31 cellular contexts compared by ENCODE assay signal in genomic region chr6:10396775-10397174, GRCh38. TPM values are rescaled to one million over a fixed set of nuclear protein-coding genes. Genes with fewer than 3 reads are reported as not detected.
"Had no signal": no experiment of that assay in that cellular context is flagged by ENCODE, and none has a peak within 500 bp of the region (broad histone marks: within the 10 kb centered on the region; RNA-seq: fewer than 3 reads in every experiment).

No MANE protein-coding gene starts in this region.

- DNase-seq: activated CD4-positive, alpha-beta T cell treated with anti-CD3 and anti-CD28 coated beads for 48 hours; activated CD4-positive, alpha-beta T cell treated with anti-CD3 and anti-CD28 coated beads, Interleukin-2, amount 50 U/mL, for 48 hours; activated CD8-positive, alpha-beta memory T cell treated with anti-CD3 and anti-CD28 coated beads for 24 hours; activated effector memory CD4-positive, alpha-beta T cell treated with Interleukin-2 at 50 U/mL for 16 hours; activated naive CD4-positive, alpha-beta T cell treated with anti-CD3 and anti-CD28 coated beads for 36 hours; activated naive CD8-positive, alpha-beta T cell treated with anti-CD3 and anti-CD28 coated beads for 36 hours; adrenal gland; aorta; body of pancreas; colonic mucosa; effector CD8-positive, alpha-beta T cell; head of caudate nucleus; hippocampal formation; kidney; left colon; mammary epithelial cell; naive B cell; nephron progenitor cell; pancreas; stimulated activated CD4-positive, alpha-beta T cell treated with anti-CD3 and anti-CD28 coated beads, Interleukin-1b, Interleukin-23, amount 100 ng/mL, for 48 hours; stimulated activated CD4-positive, alpha-beta T cell treated with anti-CD3 and anti-CD28 coated beads, Interleukin-4, amount 100 ng/mL, for 4 hours; stimulated activated CD8-positive, alpha-beta memory T cell treated with anti-CD3 and anti-CD28 coated beads, Interleukin-4, amount 100 ng/mL, for 48 hours; stimulated activated naive CD8-positive, alpha-beta T cell treated with anti-CD3 and anti-CD28 coated beads, Interleukin-15, amount 100 ng/mL, for 72 hours; substantia nigra; upper lobe of left lung had no signal

- H3K9me3 Mint-ChIP-seq: nephron progenitor cell had no signal

- H3K27ac Mint-ChIP-seq: activated naive CD4-positive, alpha-beta T cell treated with anti-CD3 and anti-CD28 coated beads for 36 hours; activated naive CD8-positive, alpha-beta T cell treated with anti-CD3 and anti-CD28 coated beads for 36 hours; nephron progenitor cell; stimulated activated memory B cell treated with anti-CD40 and anti-IgM and Interleukin-4, amounts not matched to agents 10 μg/mL and 1 μg/mL and 100 μg/mL, for 72 hours; stimulated activated naive CD8-positive, alpha-beta T cell treated with anti-CD3 and anti-CD28 coated beads, Interleukin-15, amount 100 ng/mL, for 72 hours had no signal

- H3K4me3 Mint-ChIP-seq: activated naive CD4-positive, alpha-beta T cell treated with anti-CD3 and anti-CD28 coated beads for 36 hours; activated naive CD8-positive, alpha-beta T cell treated with anti-CD3 and anti-CD28 coated beads for 36 hours; nephron progenitor cell; stimulated activated memory B cell treated with anti-CD40 and anti-IgM and Interleukin-4, amounts not matched to agents 10 μg/mL and 1 μg/mL and 100 μg/mL, for 72 hours; stimulated activated naive CD8-positive, alpha-beta T cell treated with anti-CD3 and anti-CD28 coated beads, Interleukin-15, amount 100 ng/mL, for 72 hours had no signal

- H3K27ac ChIP-seq: adrenal gland, body of pancreas, colonic mucosa, neutrophil, pancreas, upper lobe of left lung had no signal

- ATAC-seq: activated CD4-positive, CD25-positive, alpha-beta regulatory T cell treated with anti-CD3 and anti-CD28 coated beads, Interleukin-2, amount 50 U/mL, for 24 hours; body of pancreas; left colon; pancreas; stimulated activated memory B cell treated with anti-CD40 and anti-IgM and Interleukin-4, amounts not matched to agents 10 μg/mL and 1 μg/mL and 100 μg/mL, for 72 hours; stimulated activated naive CD8-positive, alpha-beta T cell treated with anti-CD3 and anti-CD28 coated beads, Interleukin-15, amount 100 ng/mL, for 72 hours had no signal

- H3K36me3 Mint-ChIP-seq: stimulated activated memory B cell treated with anti-CD40 and anti-IgM and Interleukin-4, amounts not matched to agents 10 μg/mL and 1 μg/mL and 100 μg/mL, for 72 hours had no signal

- H3K4me1 ChIP-seq: adrenal gland, body of pancreas, colonic mucosa, pancreas, prostate gland, upper lobe of left lung had no signal

- H3K4me3 ChIP-seq: adrenal gland, body of pancreas, colonic mucosa, pancreas, prostate gland, smooth muscle cell, upper lobe of left lung had no signal

- H3K4me1 Mint-ChIP-seq: activated naive CD8-positive, alpha-beta T cell treated with anti-CD3 and anti-CD28 coated beads for 36 hours; naive B cell; stimulated activated memory B cell treated with anti-CD40 and anti-IgM and Interleukin-4, amounts not matched to agents 10 μg/mL and 1 μg/mL and 100 μg/mL, for 72 hours; stimulated activated naive CD8-positive, alpha-beta T cell treated with anti-CD3 and anti-CD28 coated beads, Interleukin-15, amount 100 ng/mL, for 72 hours had no signal

- H3K36me3 ChIP-seq: adrenal gland, colonic mucosa, neutrophil, pancreas, prostate gland, upper lobe of left lung had no signal

RNA-seq across cellular contexts. Expression of gene TFAP2A, which starts 18.1 kb away (rescaled TPM):
- total RNA-seq: body of pancreas, dermis microvascular lymphatic vessel endothelial cell had no signal
